13 cellular contexts compared by ENCODE assay signal in genomic region chr1:21524686-21525339, GRCh38. TPM values are rescaled to one million over a fixed set of nuclear protein-coding genes. Genes with fewer than 3 reads are reported as not detected.
DNase-seq lines count a peak whose midpoint lies in the region; ATAC-seq, FAIRE-seq and TF ChIP-seq lines count a peak whose summit lies in the region.
"Had no signal": no experiment of that assay in that cellular context is flagged by ENCODE, and none has a peak within 500 bp of the region (broad histone marks: within the 10 kb centered on the region; RNA-seq: fewer than 3 reads in every experiment).

No MANE protein-coding gene starts in this region.

- peak overlapping the region; percentile 80 for H3K18ac ChIP-seq in neuronal stem cell (ENCODE audit: low read length)

- intact Hi-C loops in uterus (cut with DNase I; ENCODE audit: low total_unique reads), result no loop called here

- H3K79me1 ChIP-seq in neuronal stem cell (ENCODE audit: low read depth, low read length), result peaks cover 9% of the 10 kb centered on the region

- no peak for ATAC-seq in HG02623 (IDR thresholded peaks at IDR 0.05; ENCODE audit: unreplicated experiment)
- ATAC-seq: esophagus mucosa had no signal

- no peaks in the 10 kb centered on the region for H4K20me1 ChIP-seq in OCI-LY1 (ENCODE audit: insufficient read depth, low read length)

- no peaks in the 10 kb centered on the region for H3K9me3 ChIP-seq in OCI-LY1 (ENCODE audit: low read length)
- no peaks in the 10 kb centered on the region for H3K9me3 ChIP-seq in neuronal stem cell (replicated peaks in 1 of 2; ENCODE audit: control insufficient read depth in 2 of 2, insufficient read depth in 1 of 2, low read depth in 1 of 2, low read length in 2 of 2)
- no peaks in the 10 kb centered on the region for H3K9me3 ChIP-seq in uterus

- no peak for TF ChIP-seq POLR2A in GM12891 (IDR thresholded peaks at IDR 0.05; ENCODE audit: low read depth, low read length)
- TF ChIP-seq POLR2A in uterus (IDR thresholded peaks at IDR 0.05), result no peak

- H3K4me3 ChIP-seq in OCI-LY1 (ENCODE audit: low read depth, low read length, poor library complexity, severe bottlenecking), result no peak overlapping the region
- H3K4me3 ChIP-seq in neuronal stem cell (ENCODE audit: low read length in 2 of 2), result no peak overlapping the region
- H3K4me3 ChIP-seq in uterus, result no peak overlapping the region
- H3K4me3 ChIP-seq: cardiac muscle cell had no signal

- H3K23ac ChIP-seq in neuronal stem cell (ENCODE audit: low read depth, low read length, poor library complexity), result peak overlapping the region; percentile 1

- no peaks in the 10 kb centered on the region for H3F3A ChIP-seq in OCI-LY1 (ENCODE audit: insufficient read depth, low read length)

- H3K79me2 ChIP-seq in OCI-LY1 (ENCODE audit: insufficient read depth, low read length), result no peaks in the 10 kb centered on the region

- peak overlapping the region; percentile 44 for H3K14ac ChIP-seq in neuronal stem cell (ENCODE audit: low read length)

- H3K27me3 ChIP-seq in OCI-LY1 (ENCODE audit: insufficient read depth, low read length), result no peaks in the 10 kb centered on the region; the same call in 1 of the 2 replicates
- no peaks in the 10 kb centered on the region for H3K27me3 ChIP-seq in neuronal stem cell (ENCODE audit: control insufficient read depth in 3 of 3, insufficient read depth in 3 of 3, low read depth in 1 of 3, low read length in 3 of 3)
- no peaks in the 10 kb centered on the region for H3K27me3 ChIP-seq in uterus
- H3K27me3 ChIP-seq: cardiac muscle cell had no signal

- no peak overlapping the region for H3K4ac ChIP-seq in neuronal stem cell (ENCODE audit: low read length)

- H3K4me2 ChIP-seq in OCI-LY1 (ENCODE audit: low read length) (peak overlapping the region; percentile 34; the same call in 1 of the 2 replicates), neuronal stem cell (ENCODE audit: insufficient read depth, low read length, poor library complexity, severe bottlenecking) (no peak overlapping the region)

- peaks cover 20% of the 10 kb centered on the region for H3K4me1 ChIP-seq in OCI-LY1 (ENCODE audit: insufficient read depth, low read length, severe bottlenecking)
- H3K4me1 ChIP-seq in neuronal stem cell (ENCODE audit: control insufficient read depth in 2 of 2, insufficient read depth in 1 of 2, low read depth in 1 of 2, low read length in 2 of 2), result peaks cover 4 to 9% of the 10 kb centered on the region in 2 donors
- H3K4me1 ChIP-seq in uterus, result no peaks in the 10 kb centered on the region

- H2BK120ac ChIP-seq in neuronal stem cell (ENCODE audit: low read depth, low read length), result no peak overlapping the region

- FAIRE-seq in GM12891 (lab: Jason Lieb, UNC), result peak; percentile 20

- H4K8ac ChIP-seq in neuronal stem cell (ENCODE audit: low read depth, low read length), result no peak overlapping the region

- DNase-seq in GM12891 (ENCODE audit: insufficient read length, low spot score) (no peak), germinal center (ENCODE audit: low spot score) (peak; percentile 40), neuronal stem cell (ENCODE audit: low spot score) (no peak), cortex of kidney (lab: John Stamatoyannopoulos, UW) (no peak), uterus (no peak)
- no peak for DNase-seq in activated naive CD4-positive, alpha-beta T cell treated with Interleukin-2 at 50 U/mL for 16 hours
- DNase-seq: activated CD4-positive, alpha-beta T cell treated with anti-CD3 and anti-CD28 coated beads, Interleukin-2, amount 10 ng/mL, durations not matched to agents 7 days and 5 days; CD4-positive, CD25-positive, alpha-beta regulatory T cell; NCI-H1694 had no signal

- H2AFZ ChIP-seq in OCI-LY1 (ENCODE audit: low read length), result no peak overlapping the region
- peak overlapping the region; percentile 82 for H2AFZ ChIP-seq in neuronal stem cell (ENCODE audit: low read length)

- H3K9me2 ChIP-seq in OCI-LY1 (ENCODE audit: low read depth, low read length), result no peaks in the 10 kb centered on the region

- H3K9ac ChIP-seq in OCI-LY1 (ENCODE audit: low read length) (no peak overlapping the region; the same call in 1 of the 2 replicates), neuronal stem cell (ENCODE audit: low read depth, low read length, poor library complexity) (no peak overlapping the region)

- H3K36me3 ChIP-seq in OCI-LY1 (ENCODE audit: insufficient read depth, low read length) (no peaks in the 10 kb centered on the region), neuronal stem cell (replicated peaks in 1 of 2; ENCODE audit: control insufficient read depth in 2 of 2, insufficient read depth in 2 of 2, low read length in 2 of 2) (no peaks in the 10 kb centered on the region), uterus (no peaks in the 10 kb centered on the region)
- H3K36me3 ChIP-seq: cardiac muscle cell had no signal

- H4K91ac ChIP-seq in neuronal stem cell (ENCODE audit: low read depth, low read length, poor library complexity), result no peak overlapping the region

- H2BK15ac ChIP-seq in neuronal stem cell (ENCODE audit: low read length), result no peak overlapping the region

- TF ChIP-seq CTCF in OCI-LY1 (IDR thresholded peaks at IDR 0.05; ENCODE audit: low read length), result no peak
- no peak for TF ChIP-seq CTCF in uterus (IDR thresholded peaks at IDR 0.05)

- H2BK5ac ChIP-seq in neuronal stem cell (ENCODE audit: low read length), result no peak overlapping the region

- H2BK12ac ChIP-seq in neuronal stem cell (ENCODE audit: low read length), result no peak overlapping the region

- H3K27ac ChIP-seq in OCI-LY1 (ENCODE audit: low read depth, low read length, poor library complexity, severe bottlenecking), result no peak overlapping the region
- H3K27ac ChIP-seq in neuronal stem cell (replicated peaks; ENCODE audit: low read length), result no peak overlapping the region
- no peak overlapping the region for H3K27ac ChIP-seq in uterus
- H3K27ac ChIP-seq: cardiac muscle cell had no signal

- no peak overlapping the region for H2AK5ac ChIP-seq in neuronal stem cell (ENCODE audit: low read depth, low read length)

- no CpG with 5 or more reads among the region's 14 CpGs for whole genome bisulfite sequencing in neuronal stem cell (ENCODE audit: extremely low coverage in 2 of 2, insufficient read length in 2 of 2, insufficient replicate concordance in 1 of 2), 2 donors

TF ChIP-seq in GM12891, 5 proteins besides CTCF, POLR2A, EP300 and RAD21:
- TF ChIP-seq POU2F2 (IDR thresholded peaks at IDR 0.05; ENCODE audit: low read depth, low read length) (peak; percentile 61; the same call in 1 of the 2 replicates), PAX5 (IDR thresholded peaks at IDR 0.05; ENCODE audit: insufficient read depth, low read length, severe bottlenecking) (no peak), SPI1 (IDR thresholded peaks at IDR 0.05; ENCODE audit: low read depth, low read length) (peak; percentile 25; the same call in 1 of the 2 replicates), POLR2AphosphoS5 (IDR thresholded peaks at IDR 0.05; ENCODE audit: low read depth, low read length) (no peak), TAF1 (IDR thresholded peaks at IDR 0.05; ENCODE audit: low read depth, low read length) (no peak)

RNA-seq across cellular contexts. Expression of gene ALPL, which starts 15.6 kb away (rescaled TPM):
- polyA plus RNA-seq in GM12891 (2012; ENCODE audit: low read depth, missing spikeins), result not detected
- 113 TPM for polyA plus RNA-seq in neuronal stem cell (2013, experiment 1 of 2)
- polyA plus RNA-seq in neuronal stem cell (2013, experiment 2 of 2), result 113 TPM
- total RNA-seq in uterus, result 1 to 10 TPM; 2.8 to 6.4 (median 4.4) TPM
- total RNA-seq: activated CD4-positive, alpha-beta T cell treated with anti-CD3 and anti-CD28 coated beads, Interleukin-2, amount 10 ng/mL, durations not matched to agents 7 days and 5 days; CD4-positive, CD25-positive, alpha-beta regulatory T cell had no signal
- polyA plus RNA-seq: CD4-positive, CD25-positive, alpha-beta regulatory T cell had no signal
